Comparison of ENCODE assay signal across 8 cellular contexts in genomic region chr4:169270810-169271691, GRCh38. TPM values are rescaled to one million over a fixed set of nuclear protein-coding genes. Genes with fewer than 3 reads are reported as not detected.
DNase-seq lines count a peak whose midpoint lies in the region; ATAC-seq, FAIRE-seq and TF ChIP-seq lines count a peak whose summit lies in the region.

Gene SH3RF1, minus strand, starts transcription at chr4:169270956. Its CDS starts 1,744 bp downstream, at chr4:169269212.

- no peak for FAIRE-seq in frontal cortex (lab: Jason Lieb, UNC)

- no peaks in the 10 kb centered on the region for H3K36me3 ChIP-seq in urinary bladder (ENCODE audit: insufficient read depth)

- peaks cover 5% of the 10 kb centered on the region for H3K4me1 ChIP-seq in urinary bladder (ENCODE audit: insufficient read depth)

- H3K4me3 Mint-ChIP-seq in activated T-cell treated with anti-CD3 and anti-CD28 coated beads, Interleukin-2, amount 50 U/mL, for 72 hours: peak within 1 kb of the TSS; percentile 84 to 85
- peak within 1 kb of the TSS; percentile 96 for H3K4me3 Mint-ChIP-seq in neural crest cell

- TF ChIP-seq CTCF in neural crest cell (conservative IDR thresholded peaks at IDR 0.05): peak; percentile 42

- WGBS in urinary bladder: under 1% methylated on average over 104 of the region's 110 CpGs

- H3K9me3 Mint-ChIP-seq in activated T-cell treated with anti-CD3 and anti-CD28 coated beads, Interleukin-2, amount 50 U/mL, for 72 hours: no peaks in the 10 kb centered on the region
- H3K9me3 Mint-ChIP-seq in neural crest cell: peaks cover under 1% of the 10 kb centered on the region

- H3K36me3 Mint-ChIP-seq in activated T-cell treated with anti-CD3 and anti-CD28 coated beads, Interleukin-2, amount 50 U/mL, for 72 hours (ENCODE audit: insufficient read depth in 2 of 2): no peaks in the 10 kb centered on the region
- peaks cover 2% of the 10 kb centered on the region for H3K36me3 Mint-ChIP-seq in neural crest cell (ENCODE audit: low read depth)

- H3K27ac ChIP-seq in urinary bladder (ENCODE audit: low read depth): peak within 1 kb of the TSS; percentile 77

- ATAC-seq in GM18909 (IDR thresholded peaks at IDR 0.05; ENCODE audit: poor library complexity, unreplicated experiment): peak; percentile 70
- ATAC-seq in HG03095 (IDR thresholded peaks at IDR 0.05; ENCODE audit: unreplicated experiment): peak; percentile 51
- ATAC-seq in activated T-cell treated with anti-CD3 and anti-CD28 coated beads, Interleukin-2, amount 50 U/mL, for 72 hours (replicated peaks in 1 of 2): peak; percentile 80 to 81

- H3K27me3 Mint-ChIP-seq in activated T-cell treated with anti-CD3 and anti-CD28 coated beads, Interleukin-2, amount 50 U/mL, for 72 hours (ENCODE audit: low read depth): peaks cover 58% of the 10 kb centered on the region
- peaks cover 4% of the 10 kb centered on the region for H3K27me3 Mint-ChIP-seq in neural crest cell (ENCODE audit: low read depth)

- peak; percentile 37 for DNase-seq in CMK (ENCODE audit: low read depth)
- DNase-seq in NCI-H446 treated with DMSO at 0.1 percent for 48 hours (lab: John Stamatoyannopoulos, UW): peak; percentile 41
- peak; percentile 38 to 46 for DNase-seq in activated T-cell treated with anti-CD3 and anti-CD28 coated beads, Interleukin-2, amount 50 U/mL, for 72 hours
- DNase-seq in frontal cortex (ENCODE audit: low spot score in 2 of 2): peak; percentile 85 to 90
- DNase-seq in neural crest cell (ENCODE audit: low read depth, low spot score): peak; percentile 75

- no peaks in the 10 kb centered on the region for H3K4me1 Mint-ChIP-seq in activated T-cell treated with anti-CD3 and anti-CD28 coated beads, Interleukin-2, amount 50 U/mL, for 72 hours (ENCODE audit: low read depth)
- H3K4me1 Mint-ChIP-seq in neural crest cell: peaks cover 29% of the 10 kb centered on the region

- H3K4me3 ChIP-seq in urinary bladder (ENCODE audit: low read depth, low read length): peak within 1 kb of the TSS; percentile 73

- peak within 1 kb of the TSS; percentile 32 for H3K27ac Mint-ChIP-seq in activated T-cell treated with anti-CD3 and anti-CD28 coated beads, Interleukin-2, amount 50 U/mL, for 72 hours
- H3K27ac Mint-ChIP-seq in neural crest cell (ENCODE audit: unreplicated experiment): peak within 1 kb of the TSS; percentile 97

RNA-seq across cellular contexts. Expression of gene SH3RF1, which starts in this region (rescaled TPM):
- total RNA-seq in activated T-cell treated with anti-CD3 and anti-CD28 coated beads, Interleukin-2, amount 50 U/mL, for 72 hours: under 1 TPM; 0.26 to 0.63 TPM
- total RNA-seq in frontal cortex (13.0 TPM), neural crest cell (18.6 and 21.2 TPM in 2 replicates), urinary bladder (11.1 TPM)
- 7.7 TPM for polyA plus RNA-seq in urinary bladder

Comparison
In these comparisons a context has a peak if more than half of its experiments do, and no peak if none do; other contexts are left out.
1. Peak in every context shown above with its lines: DNase-seq, ATAC-seq, H3K4me3 ChIP-seq and H3K27ac ChIP-seq.
2. Peak in DNase-seq and ATAC-seq in activated T-cell treated with anti-CD3 and anti-CD28 coated beads, Interleukin-2, amount 50 U/mL, for 72 hours; RNA of the gene not detected or under 1 TPM.
3. DNase-seq: peak in every context shown above with its lines; median percentile 88 in frontal cortex; 75 in neural crest cell; 42 in activated T-cell treated with anti-CD3 and anti-CD28 coated beads, Interleukin-2, amount 50 U/mL, for 72 hours; 41 in NCI-H446 treated with DMSO at 0.1 percent for 48 hours; 37 in CMK.